ENCODE assay signal across 22 cellular contexts in genomic region chr10:23459323-23459939, GRCh38.
"Had no signal": no experiment of that assay in that cellular context is flagged by ENCODE, and none has a peak within 500 bp of the region (broad histone marks: within the 10 kb centered on the region; RNA-seq: fewer than 3 reads in every experiment).

No MANE protein-coding gene starts in this region.

- H3K4me2 ChIP-seq: hepatocyte had no signal

- H3K4me1 ChIP-seq: colonic mucosa, tibial nerve had no signal

- H3K27ac Mint-ChIP-seq: activated B cell treated with CpG ODN at 0.5 μM for 24 hours; activated CD8-positive, alpha-beta T cell treated with anti-CD3 and anti-CD28 coated beads for 36 hours; nephron; stimulated activated naive CD8-positive, alpha-beta T cell treated with anti-CD3 and anti-CD28 coated beads, Interleukin-15, Interleukin-2, amounts not matched to agents 100 ng/mL and 50 ng/mL, for 24 hours; T-helper 2 cell treated with Interferon-gamma antibody and Interleukin-4, amounts not matched to agents 5 μg/mL and 100 μg/mL, for 36 hours had no signal

- H3K36me3 ChIP-seq: brain microvascular endothelial cell, colonic mucosa, gastroesophageal sphincter, tibial nerve had no signal

- H3K4me3 ChIP-seq: colonic mucosa, gastroesophageal sphincter, hepatocyte, tibial nerve had no signal

- DNase-seq: activated B cell treated with CpG ODN at 0.5 μM for 24 hours; activated CD4-positive, alpha-beta T cell treated with anti-CD3 and anti-CD28 coated beads for 4 hours; activated CD8-positive, alpha-beta T cell treated with anti-CD3 and anti-CD28 coated beads for 36 hours; activated effector memory CD4-positive, alpha-beta T cell treated with Interleukin-2 at 50 U/mL for 16 hours; activated naive CD4-positive, alpha-beta T cell treated with anti-CD3 and anti-CD28 coated beads, Interleukin-2, amount 10 ng/mL, durations not matched to agents 7 days and 5 days; activated T-cell treated with anti-CD3 and anti-CD28 coated beads, Interleukin-2, amount 50 U/mL, for 48 hours; aorta; brain microvascular endothelial cell; colonic mucosa; erythroblast; left cardiac atrium; occipital lobe; stimulated activated CD4-positive, alpha-beta T cell treated with anti-CD3 and anti-CD28 coated beads, Interleukin-12 subunit alpha, Interleukin-12 subunit beta, amount 100 ng/mL, for 4 hours; stimulated activated CD4-positive, alpha-beta T cell treated with anti-CD3 and anti-CD28 coated beads, Interleukin-1b, Interleukin-23, amount 100 ng/mL, for 48 hours; SW 1271 had no signal

- H3K27me3 ChIP-seq: brain microvascular endothelial cell, colonic mucosa, gastroesophageal sphincter, hepatocyte, tibial nerve had no signal

- H3K36me3 Mint-ChIP-seq: activated naive CD4-positive, alpha-beta T cell treated with anti-CD3 and anti-CD28 coated beads, Interleukin-2, amount 10 ng/mL, durations not matched to agents 7 days and 5 days had no signal

- H3K4me1 Mint-ChIP-seq: central memory CD8-positive, alpha-beta T cell; nephron had no signal

- H3K27ac ChIP-seq: brain microvascular endothelial cell, colonic mucosa, gastroesophageal sphincter, hepatocyte, tibial nerve had no signal

- H3K9me3 ChIP-seq: colonic mucosa, gastroesophageal sphincter, tibial nerve had no signal

- H3K9me3 Mint-ChIP-seq: activated B cell treated with CpG ODN at 0.5 μM for 24 hours; activated CD8-positive, alpha-beta T cell treated with anti-CD3 and anti-CD28 coated beads for 36 hours; activated naive CD4-positive, alpha-beta T cell treated with anti-CD3 and anti-CD28 coated beads, Interleukin-2, amount 10 ng/mL, durations not matched to agents 7 days and 5 days; central memory CD8-positive, alpha-beta T cell; nephron; stimulated activated naive CD8-positive, alpha-beta T cell treated with anti-CD3 and anti-CD28 coated beads, Interleukin-15, Interleukin-2, amounts not matched to agents 100 ng/mL and 50 ng/mL, for 24 hours; T-helper 2 cell treated with Interferon-gamma antibody and Interleukin-4, amounts not matched to agents 5 μg/mL and 100 μg/mL, for 36 hours had no signal

- H3K27me3 Mint-ChIP-seq: activated B cell treated with CpG ODN at 0.5 μM for 24 hours; activated CD8-positive, alpha-beta T cell treated with anti-CD3 and anti-CD28 coated beads for 36 hours had no signal

- ATAC-seq: activated CD8-positive, alpha-beta T cell treated with anti-CD3 and anti-CD28 coated beads for 36 hours; gastroesophageal sphincter; left cardiac atrium had no signal

- H3K4me3 Mint-ChIP-seq: activated B cell treated with CpG ODN at 0.5 μM for 24 hours; activated CD8-positive, alpha-beta T cell treated with anti-CD3 and anti-CD28 coated beads for 36 hours; activated naive CD4-positive, alpha-beta T cell treated with anti-CD3 and anti-CD28 coated beads, Interleukin-2, amount 10 ng/mL, durations not matched to agents 7 days and 5 days; central memory CD8-positive, alpha-beta T cell; nephron; stimulated activated naive CD8-positive, alpha-beta T cell treated with anti-CD3 and anti-CD28 coated beads, Interleukin-15, Interleukin-2, amounts not matched to agents 100 ng/mL and 50 ng/mL, for 24 hours; T-helper 2 cell treated with Interferon-gamma antibody and Interleukin-4, amounts not matched to agents 5 μg/mL and 100 μg/mL, for 36 hours had no signal
